Comparison of ENCODE assay signal across 8 cellular contexts in genomic region chr7:26090927-26091519, GRCh38.
DNase-seq lines count a peak whose midpoint lies in the region; ATAC-seq and TF ChIP-seq lines count a peak whose summit lies in the region.

No MANE protein-coding gene starts in this region.

- TF ChIP-seq CTCF in activated B cell treated with CpG ODN at 0.5 μM for 24 hours (IDR thresholded peaks at IDR 0.05) = peak; percentile 42
- TF ChIP-seq CTCF in parathyroid adenoma (IDR thresholded peaks at IDR 0.05) = peak; percentile 56

- intact Hi-C loops in activated B cell treated with CpG ODN at 0.5 μM for 24 hours (cut with micrococcal nuclease) = loop anchor here (1.0 to 10.0 kb wide), 7 partner anchors 12 to 774 kb away; partner anchors contain the start of gene SKAP2

- no peak overlapping the region for H3K27ac Mint-ChIP-seq in activated B cell treated with CpG ODN at 0.5 μM for 24 hours

- H3K9me3 ChIP-seq in parathyroid adenoma (ENCODE audit: control insufficient read depth, low read length) = no peaks in the 10 kb centered on the region

- H3K79me2 ChIP-seq in parathyroid adenoma = no peaks in the 10 kb centered on the region

- DNase-seq in CD1c-positive myeloid dendritic cell (ENCODE audit: extremely low spot score) = peak; percentile 49
- DNase-seq in GM19240 (ENCODE audit: insufficient read length, low spot score) = peak; percentile 19
- peak; percentile 70 to 81 for DNase-seq in NCI-H2081 (lab: John Stamatoyannopoulos, UW)
- no peak for DNase-seq in activated B cell treated with CpG ODN at 0.5 μM for 24 hours
- peak; percentile 43 for DNase-seq in foreskin melanocyte

- no peaks in the 10 kb centered on the region for H3K27me3 ChIP-seq in parathyroid adenoma (ENCODE audit: control insufficient read depth, insufficient read depth, low read length)

- peak overlapping the region; percentile 51 for H2AFZ ChIP-seq in parathyroid adenoma

- peak overlapping the region; percentile 6 for H3K4me2 ChIP-seq in parathyroid adenoma (ENCODE audit: low read length)

- no peaks in the 10 kb centered on the region for H3K36me3 ChIP-seq in parathyroid adenoma (ENCODE audit: control insufficient read depth, insufficient read depth, low read length)

- peak overlapping the region; percentile 7 for H3K4me3 Mint-ChIP-seq in activated B cell treated with CpG ODN at 0.5 μM for 24 hours

- H3K4me1 Mint-ChIP-seq in activated B cell treated with CpG ODN at 0.5 μM for 24 hours = peaks cover 27% of the 10 kb centered on the region

- no peaks in the 10 kb centered on the region for H3K9me3 Mint-ChIP-seq in activated B cell treated with CpG ODN at 0.5 μM for 24 hours

- H3K27me3 Mint-ChIP-seq in activated B cell treated with CpG ODN at 0.5 μM for 24 hours = no peaks in the 10 kb centered on the region

- ATAC-seq in activated B cell treated with CpG ODN at 0.5 μM for 24 hours (ENCODE audit: low read depth) = peak; percentile 45
- no peak for ATAC-seq in GM21723 (IDR thresholded peaks at IDR 0.05; ENCODE audit: unreplicated experiment)
- ATAC-seq in GM21390 (IDR thresholded peaks at IDR 0.05; ENCODE audit: unreplicated experiment) = no peak

- POLR2A ChIA-PET in activated B cell treated with CpG ODN at 0.5 μM for 24 hours (lab: Charles Lee) = interaction anchor here (0.6 to 8.7 kb wide), 11 partner anchors 10 to 1060 kb away, joined by 3 to 110 read pairs (median 5); partner anchors contain the start of genes CBX3, HNRNPA2B1 and NFE2L3

- H3K27ac ChIP-seq in parathyroid adenoma = no peak overlapping the region

- no peaks in the 10 kb centered on the region for H3K4me1 ChIP-seq in parathyroid adenoma

- H3K4me3 ChIP-seq in parathyroid adenoma (ENCODE audit: low read depth, low read length) = peak overlapping the region; percentile 13

- CTCF ChIA-PET in activated B cell treated with CpG ODN at 0.5 μM for 24 hours (lab: Charles Lee) = interaction anchor here (0.6 to 7.1 kb wide), 25 partner anchors 9 to 284 kb away, joined by 3 to 123 read pairs (median 6); partner anchors contain the start of genes CBX3, HNRNPA2B1, NFE2L3 and SNX10

- H3K36me3 Mint-ChIP-seq in activated B cell treated with CpG ODN at 0.5 μM for 24 hours (ENCODE audit: low read depth) = no peaks in the 10 kb centered on the region

- H3K9ac ChIP-seq in parathyroid adenoma = no peak overlapping the region
